19 cellular contexts compared by ENCODE assay signal in genomic region chrX:12360389-12360788, GRCh38.
DNase-seq lines count a peak whose midpoint lies in the region; ATAC-seq and TF ChIP-seq lines count a peak whose summit lies in the region.
"Had no signal": no experiment of that assay in that cellular context is flagged by ENCODE, and none has a peak within 500 bp of the region (broad histone marks: within the 10 kb centered on the region; RNA-seq: fewer than 3 reads in every experiment).

No MANE protein-coding gene starts in this region.

- TF ChIP-seq CTCF in MCF 10A (IDR thresholded peaks at IDR 0.05; ENCODE audit: unreplicated experiment): no peak
- no peak for TF ChIP-seq CTCF in breast epithelium (IDR thresholded peaks at IDR 0.05)
- TF ChIP-seq CTCF in fibroblast of villous mesenchyme (IDR thresholded peaks at IDR 0.05; ENCODE audit: insufficient read depth, low read depth, low read length): no peak

- no peaks in the 10 kb centered on the region for H3K36me3 ChIP-seq in breast epithelium
- H3K36me3 ChIP-seq in adipocyte (ENCODE audit: control insufficient read depth, insufficient read depth, low read length, severe bottlenecking): no peaks in the 10 kb centered on the region
- H3K36me3 ChIP-seq: neutrophil, tibial nerve had no signal

- no peaks in the 10 kb centered on the region for H3K27me3 Mint-ChIP-seq in MCF 10A (ENCODE audit: insufficient read depth, unreplicated experiment)
- H3K27me3 Mint-ChIP-seq: activated CD4-positive, alpha-beta T cell treated with anti-CD3 and anti-CD28 coated beads for 36 hours had no signal

- H3K27ac Mint-ChIP-seq in MCF 10A (ENCODE audit: low read depth, unreplicated experiment): no peak overlapping the region
- H3K27ac Mint-ChIP-seq: activated CD4-positive, alpha-beta T cell treated with anti-CD3 and anti-CD28 coated beads for 36 hours; activated T-cell treated with anti-CD3 and anti-CD28 coated beads, Interleukin-2, amount 50 U/mL, for 24 hours; GM23338 had no signal

- TF ChIP-seq POLR2A in breast epithelium (IDR thresholded peaks at IDR 0.05): no peak

- BruUV-seq in MCF 10A (replicated peaks; lab: Mats Ljungman, UMichigan): no TSS peak

- intact Hi-C loops in MCF 10A (cut with micrococcal nuclease) (no loop called here), breast epithelium (cut with DNase I; ENCODE audit: low total_unique reads) (no loop called here)

- DNase-seq in MCF 10A (ENCODE audit: unreplicated experiment): peak; percentile 59
- DNase-seq in breast epithelium (ENCODE audit: low spot score in 2 of 2): no peak
- peak; percentile 30 for DNase-seq in adipocyte (ENCODE audit: low read depth)
- peak; percentile 68 for DNase-seq in fibroblast of villous mesenchyme (ENCODE audit: low read depth)
- DNase-seq in activated effector memory CD4-positive, alpha-beta T cell treated with anti-CD3 and anti-CD28 coated beads, Interleukin-2, amount 50 U/mL, for 16 hours: no peak
- no peak for DNase-seq in stimulated activated naive CD4-positive, alpha-beta T cell (lab: John Stamatoyannopoulos, UW)
- no peak for DNase-seq in putamen (ENCODE audit: low spot score)
- DNase-seq: 8988T; activated CD4-positive, alpha-beta T cell treated with anti-CD3 and anti-CD28 coated beads for 36 hours; activated T-cell treated with anti-CD3 and anti-CD28 coated beads, Interleukin-2, amount 50 U/mL, for 24 hours; anterior cingulate cortex; DMS79 treated with DMSO at 0.1 percent for 48 hours; hippocampal formation had no signal

- H3K4me3 ChIP-seq in breast epithelium: no peak overlapping the region
- H3K4me3 ChIP-seq in adipocyte (ENCODE audit: low read length): no peak overlapping the region
- H3K4me3 ChIP-seq in fibroblast of villous mesenchyme (ENCODE audit: low read depth, low read length): no peak overlapping the region
- H3K4me3 ChIP-seq: GM12878, GM23338, lung, tibial nerve had no signal

- no peak overlapping the region for H3K4me3 Mint-ChIP-seq in MCF 10A (ENCODE audit: unreplicated experiment)
- H3K4me3 Mint-ChIP-seq: activated CD4-positive, alpha-beta T cell treated with anti-CD3 and anti-CD28 coated beads for 36 hours; activated T-cell treated with anti-CD3 and anti-CD28 coated beads, Interleukin-2, amount 50 U/mL, for 24 hours; GM23338 had no signal

- H3K9me3 ChIP-seq in breast epithelium: no peaks in the 10 kb centered on the region
- H3K9me3 ChIP-seq in adipocyte (ENCODE audit: control insufficient read depth, low read length): no peaks in the 10 kb centered on the region
- H3K9me3 ChIP-seq: neutrophil, tibial nerve had no signal

- H3K27ac ChIP-seq in breast epithelium: no peak overlapping the region
- H3K27ac ChIP-seq: neutrophil, tibial nerve had no signal

- ATAC-seq in HG03354 (IDR thresholded peaks at IDR 0.05; ENCODE audit: poor library complexity, severe bottlenecking, unreplicated experiment): no peak
- ATAC-seq: activated CD4-positive, alpha-beta T cell treated with anti-CD3 and anti-CD28 coated beads for 36 hours; GM12878; GM23338 had no signal

- no peaks in the 10 kb centered on the region for H3K9me3 Mint-ChIP-seq in MCF 10A (ENCODE audit: unreplicated experiment)
- H3K9me3 Mint-ChIP-seq: activated T-cell treated with anti-CD3 and anti-CD28 coated beads, Interleukin-2, amount 50 U/mL, for 24 hours; GM23338 had no signal

- H3K9ac ChIP-seq in adipocyte (ENCODE audit: low read length): peak overlapping the region; percentile 46

- CTCF ChIA-PET in MCF 10A (lab: Yijun Ruan, JAX): interaction anchor here (0.7 kb wide), 1 partner anchor 318 kb away, joined by 3 read pairs; no protein-coding TSS in a partner anchor

- H3K4me1 Mint-ChIP-seq in MCF 10A (ENCODE audit: insufficient read depth, unreplicated experiment): no peaks in the 10 kb centered on the region
- H3K4me1 Mint-ChIP-seq: activated CD4-positive, alpha-beta T cell treated with anti-CD3 and anti-CD28 coated beads for 36 hours; GM23338 had no signal

- no peaks in the 10 kb centered on the region for H3K36me3 Mint-ChIP-seq in MCF 10A (ENCODE audit: insufficient read depth, unreplicated experiment)

- H3K27me3 ChIP-seq in breast epithelium: peaks cover 0 to 3% of the 10 kb centered on the region in 2 donors
- H3K27me3 ChIP-seq in adipocyte (replicated peaks; ENCODE audit: control insufficient read depth, insufficient read depth, low read length): no peaks in the 10 kb centered on the region
- H3K27me3 ChIP-seq: neutrophil, tibial nerve had no signal

- POLR2A ChIA-PET in MCF 10A (lab: Yijun Ruan, JAX): interaction anchor here (0.6 to 1.1 kb wide), 2 partner anchors 86 to 279 kb away, joined by 3 to 4 read pairs; no protein-coding TSS in a partner anchor

- H3K4me1 ChIP-seq in breast epithelium (no peaks in the 10 kb centered on the region), adipocyte (ENCODE audit: control insufficient read depth, insufficient read depth, low read length) (peaks cover 16% of the 10 kb centered on the region)
- H3K4me1 ChIP-seq: tibial nerve had no signal

Comparison
In these comparisons a context has a peak if more than half of its experiments do, and no peak if none do; other contexts are left out.
1. DNase-seq: peak in MCF 10A (single experiment), adipocyte (single experiment) and fibroblast of villous mesenchyme (single experiment); none in breast epithelium (0 of 2), activated effector memory CD4-positive, alpha-beta T cell treated with anti-CD3 and anti-CD28 coated beads, Interleukin-2, amount 50 U/mL, for 16 hours (single experiment), stimulated activated naive CD4-positive, alpha-beta T cell (0 of 6) and putamen (single experiment).